8 cellular contexts compared by ENCODE assay signal in genomic region chr5:51382759-51383493, GRCh38. TPM values are rescaled to one million over a fixed set of nuclear protein-coding genes. Genes with fewer than 3 reads are reported as not detected.
DNase-seq lines count a peak whose midpoint lies in the region; ATAC-seq and TF ChIP-seq lines count a peak whose summit lies in the region.

ISL1 (plus strand) TSS chr5:51383448; CDS start chr5:51383672, 224 bp downstream.

- TF ChIP-seq CTCF in Panc1 (IDR thresholded peaks at IDR 0.05): no peak
- no peak for TF ChIP-seq CTCF in epithelial cell of proximal tubule (conservative IDR thresholded peaks at IDR 0.05; ENCODE audit: low read depth, low read length)

- intact Hi-C loops in Panc1 (cut with micrococcal nuclease; ENCODE audit: unreplicated experiment): loop anchor here (10.0 kb wide), 1 partner anchor 418 kb away; no protein-coding TSS in a partner anchor

- H3K4me1 ChIP-seq in Panc1 (ENCODE audit: control insufficient read depth, insufficient read depth, low read length): peaks cover 25% of the 10 kb centered on the region
- H3K4me1 ChIP-seq in muscle layer of duodenum (ENCODE audit: control insufficient read depth in 1 of 2, insufficient read depth in 2 of 2, low read length in 2 of 2): peaks cover 0 to 41% of the 10 kb centered on the region in 2 donors

- DNase-seq in Ammon's horn (ENCODE audit: low spot score) (peak; percentile 17), Panc1 (ENCODE audit: low read depth, low spot score) (no peak), epithelial cell of proximal tubule (ENCODE audit: low read depth) (no peak), cortex of kidney (lab: John Stamatoyannopoulos, UW) (no peak)
- DNase-seq in activated CD4-positive, CD25-positive, alpha-beta regulatory T cell treated with anti-CD3 and anti-CD28 coated beads, Interleukin-2, amount 50 U/mL, for 72 hours: no peak

- H3K36me3 ChIP-seq in Panc1 (ENCODE audit: control insufficient read depth, insufficient read depth, low read length): no peaks in the 10 kb centered on the region
- H3K36me3 ChIP-seq in muscle layer of duodenum (ENCODE audit: control insufficient read depth in 1 of 2, insufficient read depth in 2 of 2, low read length in 2 of 2): no peaks in the 10 kb centered on the region

- POLR2A ChIA-PET in Panc1 (lab: Charles Lee): no interaction called here

- H3K27me3 ChIP-seq in Panc1 (ENCODE audit: control insufficient read depth, insufficient read depth, low read length): peaks cover 75% of the 10 kb centered on the region
- H3K27me3 ChIP-seq in muscle layer of duodenum (ENCODE audit: low read depth, low read length): peaks cover 71% of the 10 kb centered on the region

- H3K27ac ChIP-seq in Panc1 (ENCODE audit: low read length): no peak within 1 kb of the TSS
- peak within 1 kb of the TSS; percentile 17 for H3K27ac ChIP-seq in muscle layer of duodenum (ENCODE audit: low read length)

- in situ Hi-C loops in Panc1 (cut with HindIII; ENCODE audit: low pct_unique_long_range_greater_than_20kb, low sequenced_read_pairs): no loop called here

- no TSS peak for BruUV-seq in Panc1 (replicated peaks; lab: Mats Ljungman, UMichigan)

- H3K4me3 ChIP-seq in Panc1 (ENCODE audit: low read depth in 2 of 2, low read length in 2 of 2) (peak within 1 kb of the TSS; percentile 38 to 57), epithelial cell of proximal tubule (ENCODE audit: low read depth, low read length) (peak within 1 kb of the TSS; percentile 53), muscle layer of duodenum (ENCODE audit: low read depth in 1 of 2, low read length in 2 of 2) (peak within 1 kb of the TSS; percentile 55 to 72)

- CTCF ChIA-PET in Panc1 (lab: Charles Lee): interaction anchor here (0.5 to 0.6 kb wide), 2 partner anchors 531 to 972 kb away, joined by 5 to 6 read pairs; no protein-coding TSS in a partner anchor

- H3K9me3 ChIP-seq in Panc1 (ENCODE audit: control insufficient read depth, insufficient read depth, low read depth, low read length) (no peaks in the 10 kb centered on the region), muscle layer of duodenum (ENCODE audit: control insufficient read depth in 1 of 2, low read length in 2 of 2) (no peaks in the 10 kb centered on the region)

- peak; percentile 52 for ATAC-seq in HG02678 (IDR thresholded peaks at IDR 0.05; ENCODE audit: unreplicated experiment)
- ATAC-seq in Panc1: peak; percentile 90
- no peak for ATAC-seq in HG03280 (IDR thresholded peaks at IDR 0.05; ENCODE audit: unreplicated experiment)

RNA-seq across cellular contexts. Expression of gene ISL1, which starts in this region (rescaled TPM):
- total RNA-seq in Panc1 (2021; ENCODE audit: unreplicated experiment): 0.36 TPM
- polyA plus RNA-seq in Panc1 (2012; ENCODE audit: insufficient read length): 0.15 TPM
- total RNA-seq in epithelial cell of proximal tubule: not detected in 2 replicates

Comparison
In these comparisons a context has a peak if more than half of its experiments do, and no peak if none do; other contexts are left out.
1. Peak in ATAC-seq and H3K4me3 ChIP-seq in Panc1; RNA of the gene not detected or under 1 TPM.